17 cellular contexts compared by ENCODE assay signal in the genomic region with DNA sequence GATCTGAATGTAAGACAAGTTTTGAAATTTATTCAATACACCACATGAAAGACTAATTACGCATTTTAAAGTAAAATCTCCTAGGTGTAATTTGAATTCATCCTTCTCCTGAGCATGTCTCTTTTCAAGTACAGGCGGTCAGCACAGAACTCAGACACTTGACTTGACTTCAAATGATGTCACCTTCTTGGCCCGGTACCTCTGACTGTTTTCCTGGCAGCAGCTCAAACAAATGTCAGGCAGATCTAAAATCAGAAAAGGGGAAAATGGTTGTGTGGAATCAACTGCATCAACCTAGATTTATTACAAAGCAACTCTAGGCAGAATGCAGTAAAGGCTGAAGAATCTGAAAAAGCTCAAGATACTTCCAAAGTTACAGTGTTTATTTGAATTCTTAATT. TPM values are rescaled to one million over a fixed set of nuclear protein-coding genes. Genes with fewer than 3 reads are reported as not detected.
DNase-seq lines count a peak whose midpoint lies in the region; FAIRE-seq and TF ChIP-seq lines count a peak whose summit lies in the region.
"Had no signal": no experiment of that assay in that cellular context is flagged by ENCODE, and none has a peak within 500 bp of the region (broad histone marks: within the 10 kb centered on the region; RNA-seq: fewer than 3 reads in every experiment).

No MANE protein-coding gene starts in this region.

- no peak overlapping the region for H3K4me3 Mint-ChIP-seq in astrocyte (ENCODE audit: unreplicated experiment)
- H3K4me3 Mint-ChIP-seq: CD14-positive monocyte, H9 had no signal

- H3K27me3 Mint-ChIP-seq in astrocyte (ENCODE audit: low read depth, unreplicated experiment), result peaks cover 13% of the 10 kb centered on the region

- no peak for FAIRE-seq in astrocyte (lab: Jason Lieb, UNC)

- H3K27me3 ChIP-seq in astrocyte (ENCODE audit: insufficient read depth, low read length) (no peaks in the 10 kb centered on the region), SJCRH30 (no peaks in the 10 kb centered on the region)
- H3K27me3 ChIP-seq: SJSA1 had no signal

- H3K9me3 ChIP-seq in HEK293 (ENCODE audit: control insufficient read depth, insufficient read depth, low read depth, low read length) (no peaks in the 10 kb centered on the region), astrocyte (ENCODE audit: insufficient read depth, low read depth, low read length) (no peaks in the 10 kb centered on the region), SJCRH30 (replicated peaks) (no peaks in the 10 kb centered on the region)
- H3K9me3 ChIP-seq: SJSA1 had no signal

- TF ChIP-seq CTCF in HEK293 (tag by site-specific recombination; IDR thresholded peaks at IDR 0.05) (no peak), astrocyte (IDR thresholded peaks at IDR 0.05; ENCODE audit: insufficient read depth, low read depth, low read length) (no peak)

- H3K27ac ChIP-seq in HEK293 (ENCODE audit: extremely low read depth, low read depth, low read length) (no peak overlapping the region), astrocyte (ENCODE audit: low read depth, low read length) (no peak overlapping the region), SJCRH30 (no peak overlapping the region)
- H3K27ac ChIP-seq: SJSA1 had no signal

- POLR2A ChIA-PET in HEK293 (lab: Yijun Ruan, JAX), result no interaction called here

- no peak overlapping the region for H3K4me3 ChIP-seq in HEK293 (ENCODE audit: low read depth, low read length)
- H3K4me3 ChIP-seq in astrocyte (ENCODE audit: insufficient read depth, low read depth, low read length), result no peak overlapping the region
- H3K4me3 ChIP-seq in SJCRH30, result no peak overlapping the region
- H3K4me3 ChIP-seq: SJSA1 had no signal

- H3K4me1 Mint-ChIP-seq in astrocyte (ENCODE audit: low read depth, unreplicated experiment), result no peaks in the 10 kb centered on the region
- H3K4me1 Mint-ChIP-seq: CD14-positive monocyte had no signal

- H3K4me1 ChIP-seq in HEK293 (ENCODE audit: control insufficient read depth, insufficient read depth, low read length), result no peaks in the 10 kb centered on the region
- no peaks in the 10 kb centered on the region for H3K4me1 ChIP-seq in astrocyte (ENCODE audit: insufficient read depth, low read length)
- no peaks in the 10 kb centered on the region for H3K4me1 ChIP-seq in SJCRH30
- H3K4me1 ChIP-seq: SJSA1 had no signal

- no peaks in the 10 kb centered on the region for H3K79me2 ChIP-seq in astrocyte (ENCODE audit: insufficient read depth, low read length)

- no peaks in the 10 kb centered on the region for H4K20me1 ChIP-seq in astrocyte (ENCODE audit: insufficient read depth, low read length)

- DNase-seq in DMS79 (lab: John Stamatoyannopoulos, UW) (peak; percentile 14), astrocyte (ENCODE audit: low read depth) (peak; percentile 8), glomerular visceral epithelial cell (ENCODE audit: extremely low spot score) (peak; percentile 11), SJCRH30 (no peak)
- no peak for DNase-seq in stimulated activated CD4-positive, alpha-beta T cell treated with anti-CD3 and anti-CD28 coated beads, Interleukin-4, amount 100 ng/mL, for 1 hour
- DNase-seq in activated CD4-positive, CD25-positive, alpha-beta regulatory T cell treated with anti-CD3 and anti-CD28 coated beads, Interleukin-2, amount 50 U/mL, for 72 hours, result no peak
- DNase-seq in effector CD4-positive, alpha-beta T cell, result no peak
- DNase-seq: ACHN, AML-193, COR-L47, H9, NCI-H1092, NCI-H1694, NCI-H446 treated with DMSO at 0.1 percent for 48 hours had no signal

- H3K27ac Mint-ChIP-seq in astrocyte (ENCODE audit: unreplicated experiment), result no peak overlapping the region
- H3K27ac Mint-ChIP-seq: CD14-positive monocyte, H9 had no signal

- H3K9me3 Mint-ChIP-seq in astrocyte (ENCODE audit: unreplicated experiment), result peaks cover 2% of the 10 kb centered on the region

- CTCF ChIA-PET in HEK293 (lab: Yijun Ruan, JAX), result interaction anchor here (0.5 kb wide), 1 partner anchor 29 kb away, joined by 3 read pairs; no protein-coding TSS in a partner anchor

- H3K9ac ChIP-seq in astrocyte (ENCODE audit: low read length), result no peak overlapping the region

- no peaks in the 10 kb centered on the region for H3K36me3 Mint-ChIP-seq in astrocyte (ENCODE audit: low read depth, unreplicated experiment)

- H3K4me2 ChIP-seq in astrocyte (ENCODE audit: low read length), result no peak overlapping the region

- no peak overlapping the region for H2AFZ ChIP-seq in astrocyte (ENCODE audit: low read depth, low read length)

- H3K36me3 ChIP-seq in HEK293 (ENCODE audit: control insufficient read depth in 2 of 2, insufficient read depth in 1 of 2, low read length in 2 of 2) (no peaks in the 10 kb centered on the region), astrocyte (ENCODE audit: insufficient read depth, low read length) (no peaks in the 10 kb centered on the region), SJCRH30 (no peaks in the 10 kb centered on the region)
- H3K36me3 ChIP-seq: SJSA1 had no signal

TF ChIP-seq in HEK293, 187 proteins besides CTCF, POLR2A, EP300 and RAD21:
- no peak for TF ChIP-seq ZNF510 (tag by site-specific recombination; IDR thresholded peaks at IDR 0.05; ENCODE audit: insufficient replicate concordance)
- TF ChIP-seq, protein P1, sequence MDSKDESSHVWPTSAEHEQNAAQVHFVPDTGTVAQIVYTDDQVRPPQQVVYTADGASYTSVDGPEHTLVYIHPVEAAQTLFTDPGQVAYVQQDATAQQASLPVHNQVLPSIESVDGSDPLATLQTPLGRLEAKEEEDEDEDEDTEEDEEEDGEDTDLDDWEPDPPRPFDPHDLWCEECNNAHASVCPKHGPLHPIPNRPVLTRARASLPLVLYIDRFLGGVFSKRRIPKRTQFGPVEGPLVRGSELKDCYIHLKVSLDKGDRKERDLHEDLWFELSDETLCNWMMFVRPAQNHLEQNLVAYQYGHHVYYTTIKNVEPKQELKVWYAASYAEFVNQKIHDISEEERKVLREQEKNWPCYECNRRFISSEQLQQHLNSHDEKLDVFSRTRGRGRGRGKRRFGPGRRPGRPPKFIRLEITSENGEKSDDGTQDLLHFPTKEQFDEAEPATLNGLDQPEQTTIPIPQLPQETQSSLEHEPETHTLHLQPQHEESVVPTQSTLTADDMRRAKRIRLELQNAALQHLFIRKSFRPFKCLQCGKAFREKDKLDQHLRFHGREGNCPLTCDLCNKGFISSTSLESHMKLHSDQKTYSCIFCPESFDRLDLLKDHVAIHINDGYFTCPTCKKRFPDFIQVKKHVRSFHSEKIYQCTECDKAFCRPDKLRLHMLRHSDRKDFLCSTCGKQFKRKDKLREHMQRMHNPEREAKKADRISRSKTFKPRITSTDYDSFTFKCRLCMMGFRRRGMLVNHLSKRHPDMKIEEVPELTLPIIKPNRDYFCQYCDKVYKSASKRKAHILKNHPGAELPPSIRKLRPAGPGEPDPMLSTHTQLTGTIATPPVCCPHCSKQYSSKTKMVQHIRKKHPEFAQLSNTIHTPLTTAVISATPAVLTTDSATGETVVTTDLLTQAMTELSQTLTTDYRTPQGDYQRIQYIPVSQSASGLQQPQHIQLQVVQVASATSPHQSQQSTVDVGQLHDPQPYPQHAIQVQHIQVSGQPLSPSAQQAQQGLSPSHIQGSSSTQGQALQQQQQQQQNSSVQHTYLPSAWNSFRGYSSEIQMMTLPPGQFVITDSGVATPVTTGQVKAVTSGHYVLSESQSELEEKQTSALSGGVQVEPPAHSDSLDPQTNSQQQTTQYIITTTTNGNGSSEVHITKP (tag by site-specific recombination; IDR thresholded peaks at IDR 0.05), result peak; percentile 45; the same call in 1 of the 2 replicates

RNA-seq across cellular contexts. Expression of a gene that starts 11.4 kb away (rescaled TPM):
- 0.05 TPM in 1 of 2 replicates, not detected in the other for total RNA-seq in astrocyte
- total RNA-seq in SJCRH30 (2014; rRNA removed; shearing (Covaris generic)), result 0.03 TPM in 1 of 2 replicates, not detected in the other

Comparison
In these comparisons a context has a peak if more than half of its experiments do, and no peak if none do; other contexts are left out.
1. DNase-seq: peak in DMS79 (single experiment), astrocyte (single experiment) and glomerular visceral epithelial cell (single experiment); none in SJCRH30 (0 of 2), stimulated activated CD4-positive, alpha-beta T cell treated with anti-CD3 and anti-CD28 coated beads, Interleukin-4, amount 100 ng/mL, for 1 hour (single experiment), activated CD4-positive, CD25-positive, alpha-beta regulatory T cell treated with anti-CD3 and anti-CD28 coated beads, Interleukin-2, amount 50 U/mL, for 72 hours (single experiment) and effector CD4-positive, alpha-beta T cell (single experiment).